18 cellular contexts compared by ENCODE assay signal in the genomic region with DNA sequence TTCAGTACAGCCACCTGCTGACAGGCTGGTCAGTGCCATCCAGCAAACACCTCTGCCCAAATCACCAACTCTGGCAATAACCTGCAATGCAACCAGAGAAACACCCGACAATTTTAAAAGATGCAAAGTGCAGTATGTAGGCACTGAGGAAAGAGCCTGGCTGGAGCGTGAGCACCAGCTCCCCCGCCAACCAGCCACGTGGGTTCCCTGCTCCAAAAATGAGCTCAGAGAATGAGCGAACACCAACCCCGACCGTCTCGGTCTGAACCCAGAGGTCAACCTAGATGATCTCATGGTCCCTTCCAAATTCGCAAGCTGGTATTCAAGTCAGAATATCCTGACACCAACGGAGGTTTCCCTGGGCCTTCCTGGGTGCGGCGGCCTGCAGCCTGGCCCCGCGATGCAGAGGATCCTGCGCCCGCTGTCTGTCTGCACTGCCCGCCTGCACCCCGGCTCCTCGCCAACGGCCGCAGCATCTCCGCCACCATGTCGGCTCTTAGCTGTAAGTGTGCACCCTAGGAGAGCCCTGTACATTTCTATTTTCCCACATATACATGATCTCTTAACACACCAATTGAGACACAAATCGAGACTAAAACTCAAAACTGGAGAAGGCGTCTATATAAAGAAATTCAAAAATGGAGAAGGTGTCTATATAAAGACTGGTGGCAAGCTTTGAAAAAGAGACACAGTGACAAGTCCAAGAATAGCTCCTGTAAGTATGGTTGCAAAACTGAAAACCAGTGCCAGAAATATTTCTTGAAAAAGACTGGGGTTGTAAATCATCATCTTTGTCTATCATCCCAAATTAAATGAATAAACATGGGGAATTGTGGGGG.
"Had no signal": no experiment of that assay in that cellular context is flagged by ENCODE, and none has a peak within 500 bp of the region (broad histone marks: within the 10 kb centered on the region; RNA-seq: fewer than 3 reads in every experiment).

No MANE protein-coding gene starts in this region.

- DNase-seq: activated CD4-positive, alpha-beta memory T cell treated with anti-CD3 and anti-CD28 coated beads for 36 hours; activated CD4-positive, alpha-beta T cell treated with anti-CD3 and anti-CD28 coated beads for 36 hours; activated effector memory CD4-positive, alpha-beta T cell treated with Interleukin-2 at 50 U/mL for 16 hours; activated T-cell treated with anti-CD3 and anti-CD28 coated beads, Interleukin-2, amount 50 U/mL, for 4 hours; adrenal gland; body of pancreas; effector memory CD4-positive, alpha-beta T cell; foreskin keratinocyte; kidney glomerular epithelial cell; lower lobe of right lung; nephron progenitor cell; occipital lobe; stimulated activated CD4-positive, alpha-beta T cell treated with anti-CD3 and anti-CD28 coated beads, Interleukin-12 subunit alpha, Interleukin-12 subunit beta, amount 100 ng/mL, for 4 hours; stimulated activated CD4-positive, alpha-beta T cell treated with anti-CD3 and anti-CD28 coated beads, Interleukin-2, amount 100 ng/mL, for 24 hours; thyroid gland had no signal

- H3K9me3 ChIP-seq: adrenal gland, body of pancreas, lower lobe of right lung, thyroid gland had no signal

- H3K4me1 ChIP-seq: body of pancreas, foreskin keratinocyte had no signal

- ATAC-seq: activated CD4-positive, alpha-beta T cell treated with anti-CD3 and anti-CD28 coated beads for 36 hours; activated T-cell treated with anti-CD3 and anti-CD28 coated beads, Interleukin-2, amount 50 U/mL, for 4 hours; body of pancreas; foreskin keratinocyte; lower lobe of right lung had no signal

- H3K27ac Mint-ChIP-seq: activated CD4-positive, alpha-beta memory T cell treated with anti-CD3 and anti-CD28 coated beads for 36 hours; activated CD4-positive, alpha-beta T cell treated with anti-CD3 and anti-CD28 coated beads for 36 hours; activated naive CD4-positive, alpha-beta T cell treated with anti-CD3 and anti-CD28 coated beads, Interleukin-2, amount 50 U/mL, for 24 hours; nephron progenitor cell had no signal

- H3K27me3 Mint-ChIP-seq: activated CD4-positive, alpha-beta memory T cell treated with anti-CD3 and anti-CD28 coated beads for 36 hours; activated CD4-positive, alpha-beta T cell treated with anti-CD3 and anti-CD28 coated beads for 36 hours; activated naive CD4-positive, alpha-beta T cell treated with anti-CD3 and anti-CD28 coated beads, Interleukin-2, amount 50 U/mL, for 24 hours; central memory CD8-positive, alpha-beta T cell had no signal

- H3K27ac ChIP-seq: adrenal gland, body of pancreas, foreskin keratinocyte, lower lobe of right lung, thyroid gland had no signal

- H3K4me3 ChIP-seq: adrenal gland, body of pancreas, lower lobe of right lung, thyroid gland had no signal

- FAIRE-seq: urothelium cell line had no signal

- H3K4me3 Mint-ChIP-seq: activated CD4-positive, alpha-beta memory T cell treated with anti-CD3 and anti-CD28 coated beads for 36 hours; activated CD4-positive, alpha-beta T cell treated with anti-CD3 and anti-CD28 coated beads for 36 hours; activated naive CD4-positive, alpha-beta T cell treated with anti-CD3 and anti-CD28 coated beads, Interleukin-2, amount 50 U/mL, for 24 hours; activated T-cell treated with anti-CD3 and anti-CD28 coated beads, Interleukin-2, amount 50 U/mL, for 4 hours; central memory CD8-positive, alpha-beta T cell; nephron progenitor cell had no signal

- H3K9me3 Mint-ChIP-seq: activated CD4-positive, alpha-beta memory T cell treated with anti-CD3 and anti-CD28 coated beads for 36 hours; activated T-cell treated with anti-CD3 and anti-CD28 coated beads, Interleukin-2, amount 50 U/mL, for 4 hours; central memory CD8-positive, alpha-beta T cell had no signal

- H3K27me3 ChIP-seq: adrenal gland, body of pancreas, foreskin keratinocyte, thyroid gland had no signal

- H3K4me1 Mint-ChIP-seq: activated CD4-positive, alpha-beta T cell treated with anti-CD3 and anti-CD28 coated beads for 36 hours; nephron progenitor cell had no signal
